1 cellular context compared by ENCODE assay signal in the genomic region with DNA sequence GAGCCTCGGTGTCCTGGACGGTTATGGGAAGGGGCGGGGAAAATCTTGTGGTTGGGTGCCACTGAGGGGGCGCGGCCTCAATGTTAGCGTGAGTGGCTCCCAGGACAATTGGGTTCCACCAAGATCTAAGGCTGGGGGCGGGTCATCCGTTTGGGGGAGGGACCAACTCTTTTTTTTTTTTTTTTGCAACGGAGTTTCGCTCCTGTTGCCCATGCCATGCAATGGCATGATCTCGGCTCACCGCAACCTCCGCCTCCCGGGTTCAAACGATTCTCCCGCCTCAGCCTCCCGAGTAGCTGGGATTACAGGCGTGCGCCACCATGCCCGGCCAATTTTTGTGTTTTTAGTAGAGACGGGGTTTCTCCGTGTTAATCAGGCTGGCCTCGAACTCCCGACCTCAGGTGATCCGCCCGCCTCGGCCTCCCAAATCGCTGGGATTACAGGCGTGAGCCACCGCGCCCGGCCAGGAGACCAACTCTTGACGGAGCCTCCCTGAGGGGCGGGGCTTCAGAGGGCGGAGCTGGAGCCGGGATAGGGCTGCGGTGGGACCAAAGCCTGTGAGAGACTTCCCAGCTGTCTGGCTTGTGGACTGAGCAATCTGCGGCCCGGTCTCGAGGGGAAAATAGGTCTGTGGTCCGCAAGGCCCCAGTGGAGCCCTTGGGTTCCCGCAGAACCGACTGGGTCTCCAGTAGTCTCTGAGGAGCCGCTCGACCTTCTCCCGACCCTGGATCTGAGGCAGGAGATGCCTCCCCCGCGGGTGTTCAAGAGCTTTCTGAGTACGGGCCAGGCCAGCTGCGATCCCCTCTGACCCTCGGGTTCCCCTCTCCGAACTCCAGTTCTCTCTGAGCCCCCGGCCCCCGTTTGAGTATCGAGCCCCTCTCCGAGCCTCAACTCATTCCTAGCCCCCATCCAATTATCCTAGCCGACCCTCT.
TF ChIP-seq lines count a peak whose summit lies in the region.

No MANE protein-coding gene starts in this region.

TF ChIP-seq in K562, 482 proteins besides CTCF, POLR2A, EP300 and RAD21 (continued from another document and continues in another):
- TF ChIP-seq ZNF24 (IDR thresholded peaks at IDR 0.05) (no peak), CBFB (CRISPR knock-in tag; IDR thresholded peaks at IDR 0.05) (0 out of 2 replicates have a peak, but pooled peaks have one; percentile 79), HDAC2 (IDR thresholded peaks at IDR 0.05) (peak; percentile 76), SMARCC2 (IDR thresholded peaks at IDR 0.05; ENCODE audit: low read depth) (peak; percentile 60; the same call in 1 of the 2 replicates), TRIM28 (IDR thresholded peaks at IDR 0.05) (peak; percentile 88; the same call in 1 of the 2 replicates), MYC (IDR thresholded peaks at IDR 0.05; ENCODE audit: low read depth, low read length) (peak; percentile 20; the same call in 1 of the 2 replicates), MYC (CRISPR knock-in tag; IDR thresholded peaks at IDR 0.05; ENCODE audit: borderline replicate concordance, low read depth) (peak; percentile 46; the same call in 1 of the 2 replicates), TBP (optimal IDR thresholded peaks at IDR 0.05; ENCODE audit: low read depth, low read length) (peak; percentile 59), ZNF830 (CRISPR knock-in tag; IDR thresholded peaks at IDR 0.05) (no peak), L3MBTL2 (IDR thresholded peaks at IDR 0.05) (peak; percentile 21; the same call in 1 of the 2 replicates), PHB2 (IDR thresholded peaks at IDR 0.05; ENCODE audit: low read depth) (0 out of 2 replicates have a peak, but pooled peaks have one; percentile 39), JUN (IDR thresholded peaks at IDR 0.05; ENCODE audit: borderline replicate concordance, low read depth, low read length) (0 out of 2 replicates have a peak, but pooled peaks have one; percentile 7), JUN (CRISPR knock-in tag; IDR thresholded peaks at IDR 0.05; ENCODE audit: borderline replicate concordance) (0 out of 2 replicates have a peak, but pooled peaks have one; percentile 58), NFRKB (IDR thresholded peaks at IDR 0.05; ENCODE audit: low read depth) (0 out of 2 replicates have a peak, but pooled peaks have one; percentile 50), RBFOX2 (IDR thresholded peaks at IDR 0.05; ENCODE audit: low read depth, low read length) (peak; percentile 75), POLR2B (IDR thresholded peaks at IDR 0.05; ENCODE audit: low read depth, partially characterized antibody) (peak; percentile 69), SMARCA4 (IDR thresholded peaks at IDR 0.05) (peak; percentile 80), CHD1 (IDR thresholded peaks at IDR 0.05; ENCODE audit: low read length) (peak; percentile 74), IFI16 (CRISPR knock-in tag; IDR thresholded peaks at IDR 0.05) (no peak), EP400 (IDR thresholded peaks at IDR 0.05) (peak; percentile 69), ZNF592 (IDR thresholded peaks at IDR 0.05) (no peak), ETV5 (CRISPR knock-in tag; IDR thresholded peaks at IDR 0.05; ENCODE audit: low read depth) (peak; percentile 69; the same call in 1 of the 2 replicates), ZNF197 (CRISPR knock-in tag; IDR thresholded peaks at IDR 0.05; ENCODE audit: low read depth) (no peak)
- TF ChIP-seq, protein P1, sequence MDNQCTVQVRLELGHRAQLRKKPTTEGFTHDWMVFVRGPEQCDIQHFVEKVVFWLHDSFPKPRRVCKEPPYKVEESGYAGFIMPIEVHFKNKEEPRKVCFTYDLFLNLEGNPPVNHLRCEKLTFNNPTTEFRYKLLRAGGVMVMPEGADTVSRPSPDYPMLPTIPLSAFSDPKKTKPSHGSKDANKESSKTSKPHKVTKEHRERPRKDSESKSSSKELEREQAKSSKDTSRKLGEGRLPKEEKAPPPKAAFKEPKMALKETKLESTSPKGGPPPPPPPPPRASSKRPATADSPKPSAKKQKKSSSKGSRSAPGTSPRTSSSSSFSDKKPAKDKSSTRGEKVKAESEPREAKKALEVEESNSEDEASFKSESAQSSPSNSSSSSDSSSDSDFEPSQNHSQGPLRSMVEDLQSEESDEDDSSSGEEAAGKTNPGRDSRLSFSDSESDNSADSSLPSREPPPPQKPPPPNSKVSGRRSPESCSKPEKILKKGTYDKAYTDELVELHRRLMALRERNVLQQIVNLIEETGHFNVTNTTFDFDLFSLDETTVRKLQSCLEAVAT (IDR thresholded peaks at IDR 0.05): peak; percentile 66 to 69; a peak in 1 of 4 replicates
- TF ChIP-seq, protein P2, sequence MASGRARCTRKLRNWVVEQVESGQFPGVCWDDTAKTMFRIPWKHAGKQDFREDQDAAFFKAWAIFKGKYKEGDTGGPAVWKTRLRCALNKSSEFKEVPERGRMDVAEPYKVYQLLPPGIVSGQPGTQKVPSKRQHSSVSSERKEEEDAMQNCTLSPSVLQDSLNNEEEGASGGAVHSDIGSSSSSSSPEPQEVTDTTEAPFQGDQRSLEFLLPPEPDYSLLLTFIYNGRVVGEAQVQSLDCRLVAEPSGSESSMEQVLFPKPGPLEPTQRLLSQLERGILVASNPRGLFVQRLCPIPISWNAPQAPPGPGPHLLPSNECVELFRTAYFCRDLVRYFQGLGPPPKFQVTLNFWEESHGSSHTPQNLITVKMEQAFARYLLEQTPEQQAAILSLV (tag; IDR thresholded peaks at IDR 0.05): no peak
- TF ChIP-seq, protein P3, sequence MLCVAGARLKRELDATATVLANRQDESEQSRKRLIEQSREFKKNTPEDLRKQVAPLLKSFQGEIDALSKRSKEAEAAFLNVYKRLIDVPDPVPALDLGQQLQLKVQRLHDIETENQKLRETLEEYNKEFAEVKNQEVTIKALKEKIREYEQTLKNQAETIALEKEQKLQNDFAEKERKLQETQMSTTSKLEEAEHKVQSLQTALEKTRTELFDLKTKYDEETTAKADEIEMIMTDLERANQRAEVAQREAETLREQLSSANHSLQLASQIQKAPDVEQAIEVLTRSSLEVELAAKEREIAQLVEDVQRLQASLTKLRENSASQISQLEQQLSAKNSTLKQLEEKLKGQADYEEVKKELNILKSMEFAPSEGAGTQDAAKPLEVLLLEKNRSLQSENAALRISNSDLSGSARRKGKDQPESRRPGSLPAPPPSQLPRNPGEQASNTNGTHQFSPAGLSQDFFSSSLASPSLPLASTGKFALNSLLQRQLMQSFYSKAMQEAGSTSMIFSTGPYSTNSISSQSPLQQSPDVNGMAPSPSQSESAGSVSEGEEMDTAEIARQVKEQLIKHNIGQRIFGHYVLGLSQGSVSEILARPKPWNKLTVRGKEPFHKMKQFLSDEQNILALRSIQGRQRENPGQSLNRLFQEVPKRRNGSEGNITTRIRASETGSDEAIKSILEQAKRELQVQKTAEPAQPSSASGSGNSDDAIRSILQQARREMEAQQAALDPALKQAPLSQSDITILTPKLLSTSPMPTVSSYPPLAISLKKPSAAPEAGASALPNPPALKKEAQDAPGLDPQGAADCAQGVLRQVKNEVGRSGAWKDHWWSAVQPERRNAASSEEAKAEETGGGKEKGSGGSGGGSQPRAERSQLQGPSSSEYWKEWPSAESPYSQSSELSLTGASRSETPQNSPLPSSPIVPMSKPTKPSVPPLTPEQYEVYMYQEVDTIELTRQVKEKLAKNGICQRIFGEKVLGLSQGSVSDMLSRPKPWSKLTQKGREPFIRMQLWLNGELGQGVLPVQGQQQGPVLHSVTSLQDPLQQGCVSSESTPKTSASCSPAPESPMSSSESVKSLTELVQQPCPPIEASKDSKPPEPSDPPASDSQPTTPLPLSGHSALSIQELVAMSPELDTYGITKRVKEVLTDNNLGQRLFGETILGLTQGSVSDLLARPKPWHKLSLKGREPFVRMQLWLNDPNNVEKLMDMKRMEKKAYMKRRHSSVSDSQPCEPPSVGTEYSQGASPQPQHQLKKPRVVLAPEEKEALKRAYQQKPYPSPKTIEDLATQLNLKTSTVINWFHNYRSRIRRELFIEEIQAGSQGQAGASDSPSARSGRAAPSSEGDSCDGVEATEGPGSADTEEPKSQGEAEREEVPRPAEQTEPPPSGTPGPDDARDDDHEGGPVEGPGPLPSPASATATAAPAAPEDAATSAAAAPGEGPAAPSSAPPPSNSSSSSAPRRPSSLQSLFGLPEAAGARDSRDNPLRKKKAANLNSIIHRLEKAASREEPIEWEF (CRISPR knock-in tag; IDR thresholded peaks at IDR 0.05): no peak
- TF ChIP-seq, protein P4, sequence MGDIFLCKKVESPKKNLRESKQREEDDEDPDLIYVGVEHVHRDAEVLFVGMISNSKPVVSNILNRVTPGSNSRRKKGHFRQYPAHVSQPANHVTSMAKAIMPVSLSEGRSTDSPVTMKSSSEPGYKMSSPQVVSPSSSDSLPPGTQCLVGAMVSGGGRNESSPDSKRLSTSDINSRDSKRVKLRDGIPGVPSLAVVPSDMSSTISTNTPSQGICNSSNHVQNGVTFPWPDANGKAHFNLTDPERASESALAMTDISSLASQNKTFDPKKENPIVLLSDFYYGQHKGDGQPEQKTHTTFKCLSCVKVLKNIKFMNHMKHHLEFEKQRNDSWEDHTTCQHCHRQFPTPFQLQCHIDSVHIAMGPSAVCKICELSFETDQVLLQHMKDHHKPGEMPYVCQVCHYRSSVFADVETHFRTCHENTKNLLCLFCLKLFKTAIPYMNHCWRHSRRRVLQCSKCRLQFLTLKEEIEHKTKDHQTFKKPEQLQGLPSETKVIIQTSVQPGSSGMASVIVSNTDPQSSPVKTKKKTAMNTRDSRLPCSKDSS (IDR thresholded peaks at IDR 0.05; ENCODE audit: low read depth, partially characterized antibody): peak; percentile 37
- TF ChIP-seq, protein P5, sequence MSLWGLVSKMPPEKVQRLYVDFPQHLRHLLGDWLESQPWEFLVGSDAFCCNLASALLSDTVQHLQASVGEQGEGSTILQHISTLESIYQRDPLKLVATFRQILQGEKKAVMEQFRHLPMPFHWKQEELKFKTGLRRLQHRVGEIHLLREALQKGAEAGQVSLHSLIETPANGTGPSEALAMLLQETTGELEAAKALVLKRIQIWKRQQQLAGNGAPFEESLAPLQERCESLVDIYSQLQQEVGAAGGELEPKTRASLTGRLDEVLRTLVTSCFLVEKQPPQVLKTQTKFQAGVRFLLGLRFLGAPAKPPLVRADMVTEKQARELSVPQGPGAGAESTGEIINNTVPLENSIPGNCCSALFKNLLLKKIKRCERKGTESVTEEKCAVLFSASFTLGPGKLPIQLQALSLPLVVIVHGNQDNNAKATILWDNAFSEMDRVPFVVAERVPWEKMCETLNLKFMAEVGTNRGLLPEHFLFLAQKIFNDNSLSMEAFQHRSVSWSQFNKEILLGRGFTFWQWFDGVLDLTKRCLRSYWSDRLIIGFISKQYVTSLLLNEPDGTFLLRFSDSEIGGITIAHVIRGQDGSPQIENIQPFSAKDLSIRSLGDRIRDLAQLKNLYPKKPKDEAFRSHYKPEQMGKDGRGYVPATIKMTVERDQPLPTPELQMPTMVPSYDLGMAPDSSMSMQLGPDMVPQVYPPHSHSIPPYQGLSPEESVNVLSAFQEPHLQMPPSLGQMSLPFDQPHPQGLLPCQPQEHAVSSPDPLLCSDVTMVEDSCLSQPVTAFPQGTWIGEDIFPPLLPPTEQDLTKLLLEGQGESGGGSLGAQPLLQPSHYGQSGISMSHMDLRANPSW (CRISPR knock-in tag; IDR thresholded peaks at IDR 0.05): peak; percentile 88; the same call in 1 of the 2 replicates
- TF ChIP-seq, protein P6, sequence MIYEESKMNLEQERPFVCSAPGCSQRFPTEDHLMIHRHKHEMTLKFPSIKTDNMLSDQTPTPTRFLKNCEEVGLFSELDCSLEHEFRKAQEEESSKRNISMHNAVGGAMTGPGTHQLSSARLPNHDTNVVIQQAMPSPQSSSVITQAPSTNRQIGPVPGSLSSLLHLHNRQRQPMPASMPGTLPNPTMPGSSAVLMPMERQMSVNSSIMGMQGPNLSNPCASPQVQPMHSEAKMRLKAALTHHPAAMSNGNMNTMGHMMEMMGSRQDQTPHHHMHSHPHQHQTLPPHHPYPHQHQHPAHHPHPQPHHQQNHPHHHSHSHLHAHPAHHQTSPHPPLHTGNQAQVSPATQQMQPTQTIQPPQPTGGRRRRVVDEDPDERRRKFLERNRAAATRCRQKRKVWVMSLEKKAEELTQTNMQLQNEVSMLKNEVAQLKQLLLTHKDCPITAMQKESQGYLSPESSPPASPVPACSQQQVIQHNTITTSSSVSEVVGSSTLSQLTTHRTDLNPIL (CRISPR knock-in tag; IDR thresholded peaks at IDR 0.05): no peak
- TF ChIP-seq, protein P7, sequence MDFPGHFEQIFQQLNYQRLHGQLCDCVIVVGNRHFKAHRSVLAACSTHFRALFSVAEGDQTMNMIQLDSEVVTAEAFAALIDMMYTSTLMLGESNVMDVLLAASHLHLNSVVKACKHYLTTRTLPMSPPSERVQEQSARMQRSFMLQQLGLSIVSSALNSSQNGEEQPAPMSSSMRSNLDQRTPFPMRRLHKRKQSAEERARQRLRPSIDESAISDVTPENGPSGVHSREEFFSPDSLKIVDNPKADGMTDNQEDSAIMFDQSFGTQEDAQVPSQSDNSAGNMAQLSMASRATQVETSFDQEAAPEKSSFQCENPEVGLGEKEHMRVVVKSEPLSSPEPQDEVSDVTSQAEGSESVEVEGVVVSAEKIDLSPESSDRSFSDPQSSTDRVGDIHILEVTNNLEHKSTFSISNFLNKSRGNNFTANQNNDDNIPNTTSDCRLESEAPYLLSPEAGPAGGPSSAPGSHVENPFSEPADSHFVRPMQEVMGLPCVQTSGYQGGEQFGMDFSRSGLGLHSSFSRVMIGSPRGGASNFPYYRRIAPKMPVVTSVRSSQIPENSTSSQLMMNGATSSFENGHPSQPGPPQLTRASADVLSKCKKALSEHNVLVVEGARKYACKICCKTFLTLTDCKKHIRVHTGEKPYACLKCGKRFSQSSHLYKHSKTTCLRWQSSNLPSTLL (IDR thresholded peaks at IDR 0.05): peak; percentile 71; the same call in 1 of the 2 replicates
